ENCODE assay signal across 8 cellular contexts in the genomic region with DNA sequence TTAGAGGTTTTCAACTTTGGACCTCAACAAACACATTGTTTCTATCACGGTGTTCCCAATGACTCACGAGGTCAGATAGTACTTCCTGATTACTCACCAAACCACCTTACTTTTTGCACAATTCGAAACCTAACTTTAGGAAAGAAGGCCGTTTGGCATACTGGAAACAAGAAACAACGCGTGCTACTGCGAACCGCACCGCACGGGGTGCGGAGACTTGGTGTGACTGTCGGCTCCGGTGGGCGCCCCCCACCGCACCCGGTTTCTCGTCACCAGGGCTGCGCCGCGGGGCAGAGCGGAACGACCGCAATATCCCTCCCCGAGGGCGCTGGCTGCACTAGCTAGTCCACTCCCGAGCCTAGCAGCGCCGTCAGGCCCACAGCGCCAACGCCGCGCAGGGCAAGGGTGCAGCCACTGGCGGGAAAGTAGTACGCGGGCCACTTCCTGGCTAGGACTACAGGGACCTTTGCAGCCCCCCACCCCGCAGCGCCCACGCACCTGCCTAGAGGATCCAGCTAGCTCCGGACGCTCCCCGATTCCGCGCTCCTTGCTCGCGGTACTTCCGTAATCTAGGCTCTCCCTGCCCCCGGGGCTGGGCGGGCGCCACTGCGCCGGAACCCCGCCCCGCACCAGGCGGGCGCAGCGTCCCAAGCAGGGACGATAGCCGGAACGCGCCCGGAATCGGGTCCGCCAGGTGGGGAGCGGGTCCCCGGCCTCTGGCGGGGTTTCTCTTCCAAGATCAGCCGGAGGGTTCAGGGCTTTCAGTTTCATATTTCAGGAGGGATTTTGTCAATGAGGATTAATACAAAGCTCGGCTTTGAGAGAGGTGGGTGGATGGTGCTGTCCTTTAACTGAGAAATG. TPM values are rescaled to one million over a fixed set of nuclear protein-coding genes. Genes with fewer than 3 reads are reported as not detected.
DNase-seq lines count a peak whose midpoint lies in the region; ATAC-seq and TF ChIP-seq lines count a peak whose summit lies in the region.

PARP4 (minus strand) TSS at position 571 of the 861 bp plus-strand sequence. CDS start 9,002 bp downstream, outside the sequence.

- in situ Hi-C loops in Panc1 (cut with HindIII; ENCODE audit: low pct_unique_long_range_greater_than_20kb, low sequenced_read_pairs): no loop called here

- no peak for TF ChIP-seq EP300 in esophagus muscularis mucosa (IDR thresholded peaks at IDR 0.05)

- H3K27me3 ChIP-seq in Panc1 (ENCODE audit: control insufficient read depth, insufficient read depth, low read length) (no peaks in the 10 kb centered on the region), esophagus muscularis mucosa (no peaks in the 10 kb centered on the region)

- H3K27ac ChIP-seq in Panc1 (ENCODE audit: low read length): peak within 1 kb of the TSS; percentile 93
- H3K27ac ChIP-seq in esophagus muscularis mucosa (replicated peaks in 1 of 4): peak within 1 kb of the TSS; percentile 87 to 98 (median 92)

- peak within 1 kb of the TSS; percentile 97 for H3K27ac Mint-ChIP-seq in stimulated activated memory B cell treated with anti-CD40 and anti-IgM and Interleukin-4, amounts not matched to agents 10 μg/mL and 1 μg/mL and 100 μg/mL, for 72 hours

- H3K4me3 ChIP-seq in Panc1 (ENCODE audit: low read depth in 2 of 2, low read length in 2 of 2) (peak within 1 kb of the TSS; percentile 69 to 79), esophagus muscularis mucosa (peak within 1 kb of the TSS; percentile 76 to 99 (median 84))

- H3K4me1 ChIP-seq in Panc1 (ENCODE audit: control insufficient read depth, insufficient read depth, low read length) (no peaks in the 10 kb centered on the region; the same call in 1 of the 2 replicates), esophagus muscularis mucosa (peaks cover 14 to 22% (median 17%) of the 10 kb centered on the region in 4 donors)

- CTCF ChIA-PET in Panc1 (lab: Charles Lee): no interaction called here

- POLR2A ChIA-PET in Panc1 (lab: Charles Lee): no interaction called here

- H3K9me3 Mint-ChIP-seq in activated T-cell treated with anti-CD3 and anti-CD28 coated beads, Interleukin-2, amount 50 U/mL, for 4 hours: no peaks in the 10 kb centered on the region
- no peaks in the 10 kb centered on the region for H3K9me3 Mint-ChIP-seq in stimulated activated memory B cell treated with anti-CD40 and anti-IgM and Interleukin-4, amounts not matched to agents 10 μg/mL and 1 μg/mL and 100 μg/mL, for 72 hours

- DNase-seq in DMS114 treated with DMSO at 0.1 percent for 48 hours (lab: John Stamatoyannopoulos, UW; ENCODE audit: unreplicated experiment) (peak; percentile 34), HT1080 (ENCODE audit: low read depth) (peak; percentile 90), Panc1 (ENCODE audit: low read depth, low spot score) (peak; percentile 61), esophagus muscularis mucosa (ENCODE audit: extremely low spot score) (no peak), myocyte (ENCODE audit: low read depth) (peak; percentile 83)
- DNase-seq in activated T-cell treated with anti-CD3 and anti-CD28 coated beads, Interleukin-2, amount 50 U/mL, for 4 hours: peak; percentile 40

- peak; percentile 66 for ATAC-seq in GM21367 (IDR thresholded peaks at IDR 0.05; ENCODE audit: unreplicated experiment)
- peak; percentile 94 for ATAC-seq in Panc1
- peak; percentile 64 to 73 for ATAC-seq in activated T-cell treated with anti-CD3 and anti-CD28 coated beads, Interleukin-2, amount 50 U/mL, for 4 hours
- peak; percentile 89 for ATAC-seq in stimulated activated memory B cell treated with anti-CD40 and anti-IgM and Interleukin-4, amounts not matched to agents 10 μg/mL and 1 μg/mL and 100 μg/mL, for 72 hours

- H3K36me3 Mint-ChIP-seq in activated T-cell treated with anti-CD3 and anti-CD28 coated beads, Interleukin-2, amount 50 U/mL, for 4 hours (ENCODE audit: insufficient read depth): peaks cover 4% of the 10 kb centered on the region
- peaks cover 6% of the 10 kb centered on the region for H3K36me3 Mint-ChIP-seq in stimulated activated memory B cell treated with anti-CD40 and anti-IgM and Interleukin-4, amounts not matched to agents 10 μg/mL and 1 μg/mL and 100 μg/mL, for 72 hours

- no TSS peak for BruUV-seq in Panc1 (replicated peaks; lab: Mats Ljungman, UMichigan)

- intact Hi-C loops in Panc1 (cut with micrococcal nuclease; ENCODE audit: unreplicated experiment): no loop called here
- intact Hi-C loops in esophagus muscularis mucosa (cut with DNase I): no loop called here

- TF ChIP-seq POLR2A in esophagus muscularis mucosa (IDR thresholded peaks at IDR 0.05; ENCODE audit: low read depth): peak; percentile 16

- peaks cover 32% of the 10 kb centered on the region for H3K4me1 Mint-ChIP-seq in activated T-cell treated with anti-CD3 and anti-CD28 coated beads, Interleukin-2, amount 50 U/mL, for 4 hours (ENCODE audit: low read depth)
- peaks cover 31% of the 10 kb centered on the region for H3K4me1 Mint-ChIP-seq in stimulated activated memory B cell treated with anti-CD40 and anti-IgM and Interleukin-4, amounts not matched to agents 10 μg/mL and 1 μg/mL and 100 μg/mL, for 72 hours

- H3K36me3 ChIP-seq in Panc1 (ENCODE audit: control insufficient read depth, insufficient read depth, low read length) (peaks cover 5% of the 10 kb centered on the region), esophagus muscularis mucosa (peaks cover 0 to 4% (median 0%) of the 10 kb centered on the region in 4 donors)

- no peaks in the 10 kb centered on the region for H3K27me3 Mint-ChIP-seq in activated T-cell treated with anti-CD3 and anti-CD28 coated beads, Interleukin-2, amount 50 U/mL, for 4 hours (ENCODE audit: low read depth)
- H3K27me3 Mint-ChIP-seq in stimulated activated memory B cell treated with anti-CD40 and anti-IgM and Interleukin-4, amounts not matched to agents 10 μg/mL and 1 μg/mL and 100 μg/mL, for 72 hours: no peaks in the 10 kb centered on the region

- H3K9me3 ChIP-seq in Panc1 (ENCODE audit: control insufficient read depth, insufficient read depth, low read depth, low read length): no peaks in the 10 kb centered on the region
- H3K9me3 ChIP-seq in esophagus muscularis mucosa: no peaks in the 10 kb centered on the region

- peak within 1 kb of the TSS; percentile 86 for H3K4me3 Mint-ChIP-seq in activated T-cell treated with anti-CD3 and anti-CD28 coated beads, Interleukin-2, amount 50 U/mL, for 4 hours
- peak within 1 kb of the TSS; percentile 81 for H3K4me3 Mint-ChIP-seq in stimulated activated memory B cell treated with anti-CD40 and anti-IgM and Interleukin-4, amounts not matched to agents 10 μg/mL and 1 μg/mL and 100 μg/mL, for 72 hours

- WGBS in esophagus muscularis mucosa: 3% methylated on average over 13 of the region's 68 CpGs

- TF ChIP-seq CTCF in Panc1 (IDR thresholded peaks at IDR 0.05) (no peak), esophagus muscularis mucosa (IDR thresholded peaks at IDR 0.05) (no peak)

RNA-seq across cellular contexts. Expression of gene PARP4, which starts in this region (rescaled TPM):
- 44.0 and 47.6 TPM in 2 replicates for total RNA-seq in HT1080 (2014; rRNA removed; shearing (Covaris generic))
- 39.5 and 53.2 TPM in 2 replicates for polyA plus RNA-seq in HT1080 (2015; cell fraction: cytosol; rRNA removed)
- polyA plus RNA-seq in HT1080 (2015; cell fraction: nucleus; rRNA removed): 177 and 184 TPM in 2 replicates
- total RNA-seq in Panc1 (2021; ENCODE audit: unreplicated experiment) (44.0 TPM), esophagus muscularis mucosa (10 to 100 TPM; 38.3 to 47.4 (median 40.6) TPM), myocyte (33.0 and 38.2 TPM in 2 replicates)
- polyA plus RNA-seq in Panc1 (2012; ENCODE audit: insufficient read length): 21.7 TPM
- 10 to 100 TPM in 1 of 3 donors, 1 to 10 TPM in 2; 5.1 to 10.9 (median 7.9) TPM for total RNA-seq in activated T-cell treated with anti-CD3 and anti-CD28 coated beads, Interleukin-2, amount 50 U/mL, for 4 hours
- 19.0 TPM for polyA plus RNA-seq in myocyte (2012)
